Comparison of ENCODE assay signal across 26 cellular contexts in genomic region chr4:28890949-28891348, GRCh38.
"Had no signal": no experiment of that assay in that cellular context is flagged by ENCODE, and none has a peak within 500 bp of the region (broad histone marks: within the 10 kb centered on the region; RNA-seq: fewer than 3 reads in every experiment).

No MANE protein-coding gene starts in this region.

- H3K27ac ChIP-seq: ascending aorta, cardiac muscle cell, WERI-Rb-1 had no signal

- DNase-seq: activated CD4-positive, alpha-beta memory T cell treated with anti-CD3 and anti-CD28 coated beads, Interleukin-2, amount 10 ng/mL, durations not matched to agents 7 days and 5 days; activated CD4-positive, alpha-beta T cell treated with anti-CD3 and anti-CD28 coated beads for 1 hour; activated CD4-positive, alpha-beta T cell treated with anti-CD3 and anti-CD28 coated beads for 36 hours; activated CD4-positive, alpha-beta T cell treated with anti-CD3 and anti-CD28 coated beads for 48 hours; activated CD4-positive, alpha-beta T cell treated with anti-CD3 and anti-CD28 coated beads, Interleukin-2, amount 10 ng/mL, durations not matched to agents 7 days and 5 days; activated CD4-positive, alpha-beta T cell treated with anti-CD3 and anti-CD28 coated beads, Interleukin-2, amount 50 U/mL, for 48 hours; activated CD4-positive, CD25-positive, alpha-beta regulatory T cell; activated CD8-positive, alpha-beta memory T cell treated with anti-CD3 and anti-CD28 coated beads for 24 hours; activated CD8-positive, alpha-beta memory T cell treated with anti-CD3 and anti-CD28 coated beads, Interleukin-2, amount 10 ng/mL, durations not matched to agents 7 days and 5 days; activated CD8-positive, alpha-beta memory T cell treated with anti-CD3 and anti-CD28 coated beads, Interleukin-2, amount 50 U/mL, for 48 hours; activated CD8-positive, alpha-beta T cell treated with anti-CD3 and anti-CD28 coated beads, Interleukin-2, amount 10 ng/mL, durations not matched to agents 7 days and 5 days; activated effector memory CD4-positive, alpha-beta T cell treated with Interleukin-2 at 50 U/mL for 16 hours; activated gamma-delta T cell; activated naive CD4-positive, alpha-beta T cell treated with anti-CD3 and anti-CD28 coated beads, Interleukin-2, amount 10 ng/mL, durations not matched to agents 7 days and 5 days; activated naive CD4-positive, alpha-beta T cell treated with Interleukin-2 at 50 U/mL for 16 hours; activated naive CD8-positive, alpha-beta T cell treated with anti-CD3 and anti-CD28 coated beads, Interleukin-2, amount 10 ng/mL, durations not matched to agents 7 days and 5 days; activated naive CD8-positive, alpha-beta T cell treated with anti-CD3 and anti-CD28 coated beads, Interleukin-2, amount 50 U/mL, for 24 hours; activated T-cell treated with anti-CD3 and anti-CD28 coated beads, Interleukin-2, amount 50 U/mL, for 24 hours; activated T-cell treated with anti-CD3 and anti-CD28 coated beads, Interleukin-2, amount 50 U/mL, for 48 hours; cerebellar nuclear complex; T-helper 1 cell; T-helper 2 cell; T-helper 9 cell; WERI-Rb-1 had no signal

- H3K4me1 ChIP-seq: ascending aorta had no signal

- H3K27me3 ChIP-seq: ascending aorta, cardiac muscle cell had no signal

- H3K36me3 ChIP-seq: ascending aorta, cardiac muscle cell, WERI-Rb-1 had no signal

- H3K4me3 ChIP-seq: ascending aorta, cardiac muscle cell had no signal
